ENCODE assay signal across 1 cellular context in genomic region chr3:174858353-174858752, GRCh38.
TF ChIP-seq lines count a peak whose summit lies in the region.

No MANE protein-coding gene starts in this region.

TF ChIP-seq in GM23338, 12 proteins besides CTCF, POLR2A, EP300 and RAD21 (continued from another document):
- no peak for TF ChIP-seq ZNF462 (CRISPR knock-in tag; IDR thresholded peaks at IDR 0.05)
- no peak for TF ChIP-seq CREB1 (CRISPR knock-in tag; IDR thresholded peaks at IDR 0.05; ENCODE audit: low read depth)
